Comparison of ENCODE assay signal across 26 cellular contexts in genomic region chr7:82266081-82266480, GRCh38.
"Had no signal": no experiment of that assay in that cellular context is flagged by ENCODE, and none has a peak within 500 bp of the region (broad histone marks: within the 10 kb centered on the region; RNA-seq: fewer than 3 reads in every experiment).

No MANE protein-coding gene starts in this region.

- H3K9me3 ChIP-seq: ascending aorta, body of pancreas, Peyer's patch, SJCRH30 had no signal

- H3K27ac ChIP-seq: ascending aorta, body of pancreas, Peyer's patch, RWPE1, SJCRH30 had no signal

- H3K36me3 ChIP-seq: ascending aorta, Peyer's patch, SJCRH30 had no signal

- H3K27me3 ChIP-seq: ascending aorta, body of pancreas, Peyer's patch, SJCRH30 had no signal

- H3K4me3 ChIP-seq: ascending aorta, body of pancreas, Peyer's patch, SJCRH30 had no signal

- H3K4me1 ChIP-seq: ascending aorta, body of pancreas, Peyer's patch, SJCRH30 had no signal

- ATAC-seq: activated naive CD4-positive, alpha-beta T cell treated with anti-CD3 and anti-CD28 coated beads, Interleukin-2, amount 50 U/mL, for 72 hours; activated naive CD8-positive, alpha-beta T cell treated with anti-CD3 and anti-CD28 coated beads, Interleukin-2, amount 50 U/mL, for 24 hours; activated T-cell treated with anti-CD3 and anti-CD28 coated beads, Interleukin-2, amount 50 U/mL, for 4 hours; body of pancreas; T-helper 17 cell had no signal

- DNase-seq: activated CD4-positive, alpha-beta memory T cell treated with anti-CD3 and anti-CD28 coated beads for 36 hours; activated CD4-positive, alpha-beta T cell treated with anti-CD3 and anti-CD28 coated beads, Interleukin-2, amount 10 ng/mL, durations not matched to agents 7 days and 5 days; activated CD4-positive, CD25-positive, alpha-beta regulatory T cell; activated CD8-positive, alpha-beta memory T cell treated with anti-CD3 and anti-CD28 coated beads for 24 hours; activated effector memory CD4-positive, alpha-beta T cell treated with anti-CD3 and anti-CD28 coated beads, Interleukin-2, amount 50 U/mL, for 16 hours; activated naive CD4-positive, alpha-beta T cell treated with Interleukin-2 at 50 U/mL for 16 hours; activated naive CD8-positive, alpha-beta T cell treated with anti-CD3 and anti-CD28 coated beads, Interleukin-2, amount 50 U/mL, for 24 hours; activated T-cell treated with anti-CD3 and anti-CD28 coated beads, Interleukin-2, amount 50 U/mL, for 4 hours; amniotic stem cell; body of pancreas; MM.1S; NCI-H1417 treated with DMSO at 0.1 percent for 48 hours; NCI-H1694; NCI-H2029; NCI-H2107; NCI-H446 treated with DMSO at 0.1 percent for 48 hours; NCI-H524 treated with DMSO at 0.1 percent for 48 hours; NCI-H82; Peyer's patch; Right ventricle myocardium superior; SJCRH30; T-helper 17 cell; T-helper 9 cell had no signal
